8 cellular contexts compared by ENCODE assay signal in genomic region chr20:3406481-3407425, GRCh38. TPM values are rescaled to one million over a fixed set of nuclear protein-coding genes. Genes with fewer than 3 reads are reported as not detected.
DNase-seq lines count a peak whose midpoint lies in the region; TF ChIP-seq lines count a peak whose summit lies in the region.

No MANE protein-coding gene starts in this region.

- H3K4me3 Mint-ChIP-seq in stimulated activated naive CD8-positive, alpha-beta T cell treated with anti-CD3 and anti-CD28 coated beads, Interleukin-15, Interleukin-2, amounts not matched to agents 100 ng/mL and 50 ng/mL, for 24 hours = peak overlapping the region; percentile 87

- peak overlapping the region in 1 of 2 donors; percentile 50 for H3K9ac ChIP-seq in liver (ENCODE audit: low read depth in 1 of 2, low read length in 2 of 2)

- no peaks in the 10 kb centered on the region for H3K9me3 Mint-ChIP-seq in stimulated activated naive CD8-positive, alpha-beta T cell treated with anti-CD3 and anti-CD28 coated beads, Interleukin-15, Interleukin-2, amounts not matched to agents 100 ng/mL and 50 ng/mL, for 24 hours

- H3K4me1 Mint-ChIP-seq in stimulated activated naive CD8-positive, alpha-beta T cell treated with anti-CD3 and anti-CD28 coated beads, Interleukin-15, Interleukin-2, amounts not matched to agents 100 ng/mL and 50 ng/mL, for 24 hours (ENCODE audit: low read depth) = peaks cover 33% of the 10 kb centered on the region

- peak overlapping the region; percentile 64 for H3K27ac Mint-ChIP-seq in stimulated activated naive CD8-positive, alpha-beta T cell treated with anti-CD3 and anti-CD28 coated beads, Interleukin-15, Interleukin-2, amounts not matched to agents 100 ng/mL and 50 ng/mL, for 24 hours

- POLR2A ChIA-PET in GM10248 (lab: Yijun Ruan, JAX) = interaction anchor here (0.6 kb wide), 1 partner anchor 1304 kb away, joined by 3 read pairs; no protein-coding TSS in a partner anchor

- H3K36me3 Mint-ChIP-seq in stimulated activated naive CD8-positive, alpha-beta T cell treated with anti-CD3 and anti-CD28 coated beads, Interleukin-15, Interleukin-2, amounts not matched to agents 100 ng/mL and 50 ng/mL, for 24 hours (ENCODE audit: low read depth) = no peaks in the 10 kb centered on the region

- TF ChIP-seq RAD21 in liver (IDR thresholded peaks at IDR 0.05) = no peak

- peaks cover 0 to 13% (median 8%) of the 10 kb centered on the region in 4 donors for H3K4me1 ChIP-seq in liver (ENCODE audit: control insufficient read depth in 4 of 4, insufficient read depth in 4 of 4, low read length in 3 of 4)

- no peaks in the 10 kb centered on the region for H3K36me3 ChIP-seq in liver (ENCODE audit: control insufficient read depth in 4 of 4, insufficient read depth in 3 of 4, low read depth in 1 of 4, low read length in 3 of 4)

- TF ChIP-seq CTCF in liver (IDR thresholded peaks at IDR 0.05; ENCODE audit: low read depth, low read length, missing input control) (no peak), GM10248 (IDR thresholded peaks at IDR 0.05; ENCODE audit: control extremely low read depth, extremely low read depth, low read depth, missing control alignments) (no peak)

- DNase-seq in DMS53 (lab: John Stamatoyannopoulos, UW) (peak; percentile 65), HK-2 (ENCODE audit: unreplicated experiment) (peak; percentile 14), T1000 (lab: John Stamatoyannopoulos, UW) (peak; percentile 60), ecto neural progenitor cell (ENCODE audit: low spot score) (peak; percentile 53), GM10248 (ENCODE audit: extremely low spot score) (no peak), AML-193 (lab: John Stamatoyannopoulos, UW) (no peak)

- H3K9me3 ChIP-seq in liver (ENCODE audit: control insufficient read depth in 4 of 4, low read length in 3 of 4) = no peaks in the 10 kb centered on the region

- WGBS in liver = 26% methylated on average over 47 of the region's 47 CpGs

- CTCF ChIA-PET in GM10248 (lab: Yijun Ruan, JAX) = interaction anchor here (1.1 kb wide), 1 partner anchor 50 kb away, joined by 3 read pairs; no protein-coding TSS in a partner anchor

- H3K4me3 ChIP-seq in liver (ENCODE audit: low read depth in 1 of 3, low read length in 3 of 3) = peak overlapping the region; percentile 43 to 91 (median 49)

- H3K27me3 ChIP-seq in liver (ENCODE audit: control insufficient read depth in 4 of 4, insufficient read depth in 4 of 4, low read length in 3 of 4) = no peaks in the 10 kb centered on the region

- H3K27me3 Mint-ChIP-seq in stimulated activated naive CD8-positive, alpha-beta T cell treated with anti-CD3 and anti-CD28 coated beads, Interleukin-15, Interleukin-2, amounts not matched to agents 100 ng/mL and 50 ng/mL, for 24 hours = peaks cover 6% of the 10 kb centered on the region

- peak overlapping the region; percentile 59 to 71 for H3K27ac ChIP-seq in liver (ENCODE audit: low read depth in 1 of 2, low read length in 2 of 2)

TF ChIP-seq in liver, 16 proteins besides CTCF, POLR2A, EP300 and RAD21:
- no peak for TF ChIP-seq NR2F2 (IDR thresholded peaks at IDR 0.05)
- no peak for TF ChIP-seq MAX (IDR thresholded peaks at IDR 0.05)
- TF ChIP-seq YY1 (IDR thresholded peaks at IDR 0.05) = peak; percentile 80
- no peak for TF ChIP-seq HNF4A (conservative IDR thresholded peaks at IDR 0.05)
- no peak for TF ChIP-seq HNF4G (IDR thresholded peaks at IDR 0.05)
- TF ChIP-seq JUND (IDR thresholded peaks at IDR 0.05) = no peak
- no peak for TF ChIP-seq REST (IDR thresholded peaks at IDR 0.05)
- TF ChIP-seq FOXA2 (IDR thresholded peaks at IDR 0.05) = no peak
- TF ChIP-seq TAF1 (conservative IDR thresholded peaks at IDR 0.05) = no peak

RNA-seq across cellular contexts. Expression of gene DNAAF9, which starts 0.7 kb away (rescaled TPM):
- total RNA-seq in liver = 1 to 10 TPM; 3.0 to 4.4 TPM
- polyA plus RNA-seq in liver = 1 to 10 TPM; 1.4 to 1.9 TPM

Comparison
In these comparisons a context has a peak if more than half of its experiments do, and no peak if none do; other contexts are left out.
1. DNase-seq: peak in DMS53 (single experiment), HK-2 (single experiment), T1000 (single experiment) and ecto neural progenitor cell (single experiment); none in GM10248 (single experiment) and AML-193 (0 of 2).